Comparison of ENCODE assay signal across 1 cellular context in the genomic region with DNA sequence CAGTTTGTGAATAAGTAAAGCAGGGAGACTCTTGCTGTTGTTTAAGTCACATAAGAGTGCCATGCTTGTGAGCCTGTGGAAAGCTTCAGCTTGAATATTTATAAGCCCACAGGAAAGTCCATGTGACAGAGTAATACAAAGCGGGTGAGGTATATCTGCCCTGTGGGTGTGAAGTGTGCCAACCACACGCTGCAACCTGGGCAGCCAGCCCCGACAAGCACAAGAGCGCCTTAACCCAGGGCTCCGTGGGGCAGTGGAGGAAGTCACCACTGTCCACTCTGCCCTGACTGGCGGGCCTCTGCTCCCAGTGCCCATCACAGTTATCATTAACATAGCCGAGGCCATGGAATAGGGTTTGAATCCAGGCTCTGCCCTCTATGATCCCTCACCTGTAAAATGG.
TF ChIP-seq lines count a peak whose summit lies in the region.

No MANE protein-coding gene starts in this region.

TF ChIP-seq in WTC11, 78 proteins besides CTCF, POLR2A, EP300 and RAD21:
- TF ChIP-seq, protein P1, sequence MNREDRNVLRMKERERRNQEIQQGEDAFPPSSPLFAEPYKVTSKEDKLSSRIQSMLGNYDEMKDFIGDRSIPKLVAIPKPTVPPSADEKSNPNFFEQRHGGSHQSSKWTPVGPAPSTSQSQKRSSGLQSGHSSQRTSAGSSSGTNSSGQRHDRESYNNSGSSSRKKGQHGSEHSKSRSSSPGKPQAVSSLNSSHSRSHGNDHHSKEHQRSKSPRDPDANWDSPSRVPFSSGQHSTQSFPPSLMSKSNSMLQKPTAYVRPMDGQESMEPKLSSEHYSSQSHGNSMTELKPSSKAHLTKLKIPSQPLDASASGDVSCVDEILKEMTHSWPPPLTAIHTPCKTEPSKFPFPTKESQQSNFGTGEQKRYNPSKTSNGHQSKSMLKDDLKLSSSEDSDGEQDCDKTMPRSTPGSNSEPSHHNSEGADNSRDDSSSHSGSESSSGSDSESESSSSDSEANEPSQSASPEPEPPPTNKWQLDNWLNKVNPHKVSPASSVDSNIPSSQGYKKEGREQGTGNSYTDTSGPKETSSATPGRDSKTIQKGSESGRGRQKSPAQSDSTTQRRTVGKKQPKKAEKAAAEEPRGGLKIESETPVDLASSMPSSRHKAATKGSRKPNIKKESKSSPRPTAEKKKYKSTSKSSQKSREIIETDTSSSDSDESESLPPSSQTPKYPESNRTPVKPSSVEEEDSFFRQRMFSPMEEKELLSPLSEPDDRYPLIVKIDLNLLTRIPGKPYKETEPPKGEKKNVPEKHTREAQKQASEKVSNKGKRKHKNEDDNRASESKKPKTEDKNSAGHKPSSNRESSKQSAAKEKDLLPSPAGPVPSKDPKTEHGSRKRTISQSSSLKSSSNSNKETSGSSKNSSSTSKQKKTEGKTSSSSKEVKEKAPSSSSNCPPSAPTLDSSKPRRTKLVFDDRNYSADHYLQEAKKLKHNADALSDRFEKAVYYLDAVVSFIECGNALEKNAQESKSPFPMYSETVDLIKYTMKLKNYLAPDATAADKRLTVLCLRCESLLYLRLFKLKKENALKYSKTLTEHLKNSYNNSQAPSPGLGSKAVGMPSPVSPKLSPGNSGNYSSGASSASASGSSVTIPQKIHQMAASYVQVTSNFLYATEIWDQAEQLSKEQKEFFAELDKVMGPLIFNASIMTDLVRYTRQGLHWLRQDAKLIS (CRISPR knock-in tag; IDR thresholded peaks at IDR 0.05; ENCODE audit: borderline replicate concordance) = no peak
- TF ChIP-seq, protein P2, sequence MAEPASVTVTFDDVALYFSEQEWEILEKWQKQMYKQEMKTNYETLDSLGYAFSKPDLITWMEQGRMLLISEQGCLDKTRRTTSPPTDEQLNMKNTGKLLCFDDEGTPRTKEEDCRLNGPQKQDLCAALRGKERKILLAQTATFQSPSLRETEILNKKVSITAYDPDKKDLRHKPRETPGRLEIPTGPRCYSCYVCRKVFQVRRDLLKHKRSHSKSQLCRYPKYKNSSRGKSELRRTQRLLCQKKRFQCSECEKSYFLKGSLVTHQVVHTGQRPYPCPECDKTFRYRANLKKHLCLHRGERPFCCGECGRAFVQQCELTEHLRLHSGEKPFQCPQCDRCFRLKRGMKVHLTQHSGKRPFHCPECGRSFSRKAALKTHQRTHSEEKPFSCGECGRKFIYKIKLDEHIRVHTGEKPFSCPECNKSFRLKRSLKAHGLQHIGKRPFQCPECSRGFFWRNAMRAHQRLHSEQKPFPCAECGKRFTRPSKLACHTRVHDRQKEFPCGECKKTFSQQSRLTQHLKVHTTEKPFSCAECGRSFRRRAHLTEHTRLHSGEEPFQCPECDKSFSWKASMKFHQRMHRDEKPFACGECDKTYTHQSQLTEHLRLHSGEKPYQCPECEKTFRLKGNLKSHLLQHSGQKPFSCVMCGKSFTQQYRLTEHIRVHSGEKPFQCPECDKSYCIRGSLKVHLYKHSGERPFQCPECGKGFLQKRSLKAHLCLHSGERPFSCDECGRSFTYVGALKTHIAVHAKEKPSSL (CRISPR knock-in tag; conservative IDR thresholded peaks at IDR 0.05) = no peak
- TF ChIP-seq SP1 (CRISPR knock-in tag; conservative IDR thresholded peaks at IDR 0.05) = no peak
- TF ChIP-seq, protein P3, sequence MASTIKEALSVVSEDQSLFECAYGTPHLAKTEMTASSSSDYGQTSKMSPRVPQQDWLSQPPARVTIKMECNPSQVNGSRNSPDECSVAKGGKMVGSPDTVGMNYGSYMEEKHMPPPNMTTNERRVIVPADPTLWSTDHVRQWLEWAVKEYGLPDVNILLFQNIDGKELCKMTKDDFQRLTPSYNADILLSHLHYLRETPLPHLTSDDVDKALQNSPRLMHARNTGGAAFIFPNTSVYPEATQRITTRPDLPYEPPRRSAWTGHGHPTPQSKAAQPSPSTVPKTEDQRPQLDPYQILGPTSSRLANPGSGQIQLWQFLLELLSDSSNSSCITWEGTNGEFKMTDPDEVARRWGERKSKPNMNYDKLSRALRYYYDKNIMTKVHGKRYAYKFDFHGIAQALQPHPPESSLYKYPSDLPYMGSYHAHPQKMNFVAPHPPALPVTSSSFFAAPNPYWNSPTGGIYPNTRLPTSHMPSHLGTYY (CRISPR knock-in tag; IDR thresholded peaks at IDR 0.05) = no peak
- TF ChIP-seq SMAD3 (CRISPR knock-in tag; IDR thresholded peaks at IDR 0.05; ENCODE audit: borderline replicate concordance) = no peak
- TF ChIP-seq, protein P4, sequence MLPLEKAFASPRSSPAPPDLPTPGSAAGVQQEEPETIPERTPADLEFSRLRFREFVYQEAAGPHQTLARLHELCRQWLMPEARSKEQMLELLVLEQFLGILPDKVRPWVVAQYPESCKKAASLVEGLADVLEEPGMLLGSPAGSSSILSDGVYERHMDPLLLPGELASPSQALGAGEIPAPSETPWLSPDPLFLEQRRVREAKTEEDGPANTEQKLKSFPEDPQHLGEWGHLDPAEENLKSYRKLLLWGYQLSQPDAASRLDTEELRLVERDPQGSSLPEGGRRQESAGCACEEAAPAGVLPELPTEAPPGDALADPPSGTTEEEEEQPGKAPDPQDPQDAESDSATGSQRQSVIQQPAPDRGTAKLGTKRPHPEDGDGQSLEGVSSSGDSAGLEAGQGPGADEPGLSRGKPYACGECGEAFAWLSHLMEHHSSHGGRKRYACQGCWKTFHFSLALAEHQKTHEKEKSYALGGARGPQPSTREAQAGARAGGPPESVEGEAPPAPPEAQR (CRISPR knock-in tag; IDR thresholded peaks at IDR 0.05) = no peak
- TF ChIP-seq GTF2I (CRISPR knock-in tag; conservative IDR thresholded peaks at IDR 0.05) = no peak
